In the genomic region with DNA sequence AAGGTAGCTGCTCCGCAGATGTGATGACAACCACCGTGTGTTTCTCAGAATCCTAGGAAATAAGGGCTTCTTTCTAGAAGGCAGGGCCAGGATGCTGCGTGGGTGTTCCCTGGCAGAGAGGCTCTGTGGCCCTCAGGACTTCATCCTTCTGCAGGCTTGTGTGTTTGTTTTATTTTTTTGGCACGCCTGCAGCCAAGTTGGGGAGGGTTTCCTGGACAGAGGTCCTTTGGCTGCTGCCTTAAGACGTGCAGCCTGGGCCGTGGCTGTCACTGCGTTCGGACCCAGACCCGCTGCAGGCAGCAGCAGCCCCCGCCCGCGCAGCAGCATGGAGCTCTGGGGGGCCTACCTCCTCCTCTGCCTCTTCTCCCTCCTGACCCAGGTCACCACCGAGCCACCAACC, we compare ENCODE assay signal across 10 cellular contexts. TPM values are rescaled to one million over a fixed set of nuclear protein-coding genes. Genes with fewer than 3 reads are reported as not detected.
DNase-seq lines count a peak whose midpoint lies in the region; ATAC-seq and TF ChIP-seq lines count a peak whose summit lies in the region.
"Had no signal": no experiment of that assay in that cellular context is flagged by ENCODE, and none has a peak within 500 bp of the region (broad histone marks: within the 10 kb centered on the region; RNA-seq: fewer than 3 reads in every experiment).

A gene with protein sequence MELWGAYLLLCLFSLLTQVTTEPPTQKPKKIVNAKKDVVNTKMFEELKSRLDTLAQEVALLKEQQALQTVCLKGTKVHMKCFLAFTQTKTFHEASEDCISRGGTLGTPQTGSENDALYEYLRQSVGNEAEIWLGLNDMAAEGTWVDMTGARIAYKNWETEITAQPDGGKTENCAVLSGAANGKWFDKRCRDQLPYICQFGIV (plus strand): TSS at position 266 of the 400 bp plus-strand sequence. CDS start 60 bp downstream, at position 326.

- POLR2A ChIA-PET in HEK293 (lab: Yijun Ruan, JAX), result no interaction called here

- intact Hi-C loops in stomach (cut with DNase I; ENCODE audit: low total_unique reads), result no loop called here

- H3K27ac ChIP-seq in HEK293 (ENCODE audit: extremely low read depth, low read depth, low read length) (no peak within 1 kb of the TSS), stomach (peak within 1 kb of the TSS in 4 of 5 donors; percentile 44 to 62 (median 59))

- TF ChIP-seq CTCF in HEK293 (tag by site-specific recombination; IDR thresholded peaks at IDR 0.05) (no peak), choroid plexus epithelial cell (conservative IDR thresholded peaks at IDR 0.05; ENCODE audit: low read depth, low read length) (no peak), stomach (IDR thresholded peaks at IDR 0.05) (no peak)

- peak; percentile 59 for DNase-seq in choroid plexus epithelial cell (ENCODE audit: low read depth)
- no peak for DNase-seq in left lobe of liver (ENCODE audit: low spot score)
- no peak for DNase-seq in stomach
- no peak for DNase-seq in NOMO-1 treated with DMSO at 0.1 percent for 48 hours (lab: John Stamatoyannopoulos, UW; ENCODE audit: unreplicated experiment)
- no peak for DNase-seq in NCI-H187 (lab: John Stamatoyannopoulos, UW)
- DNase-seq: activated naive CD4-positive, alpha-beta T cell treated with Interleukin-2 at 50 U/mL for 16 hours; NCI-H1694 had no signal

- 11 to 29% (median 22%) methylated on average over 13 of the region's 13 CpGs for WGBS in stomach, 5 donors

- CTCF ChIA-PET in HEK293 (lab: Yijun Ruan, JAX), result no interaction called here

- TF ChIP-seq EP300 in stomach (IDR thresholded peaks at IDR 0.05), result no peak

- H3K4me1 ChIP-seq in HEK293 (ENCODE audit: control insufficient read depth, insufficient read depth, low read length) (0 out of 2 replicates have a peak, but pooled peaks cover 2% of the 10 kb centered on the region), stomach (peaks cover 17 to 50% (median 30%) of the 10 kb centered on the region in 4 donors)

- no peaks in the 10 kb centered on the region for H3K36me3 ChIP-seq in HEK293 (ENCODE audit: control insufficient read depth in 2 of 2, insufficient read depth in 1 of 2, low read length in 2 of 2)
- H3K36me3 ChIP-seq in stomach, result no peaks in the 10 kb centered on the region

- H3K9me3 ChIP-seq in HEK293 (ENCODE audit: control insufficient read depth, insufficient read depth, low read depth, low read length), result no peaks in the 10 kb centered on the region
- no peaks in the 10 kb centered on the region for H3K9me3 ChIP-seq in stomach

- no peak for TF ChIP-seq POLR2A in stomach (IDR thresholded peaks at IDR 0.05)

- H3K4me3 ChIP-seq in HEK293 (ENCODE audit: low read depth, low read length), result no peak within 1 kb of the TSS
- no peak within 1 kb of the TSS for H3K4me3 ChIP-seq in choroid plexus epithelial cell (ENCODE audit: low read depth, low read length)
- peak within 1 kb of the TSS; percentile 19 to 31 (median 22) for H3K4me3 ChIP-seq in stomach

- H3K27me3 ChIP-seq in stomach, result no peaks in the 10 kb centered on the region

- ATAC-seq in left lobe of liver, result peak; percentile 63
- ATAC-seq in HG03280 (IDR thresholded peaks at IDR 0.05; ENCODE audit: unreplicated experiment), result no peak
- no peak for ATAC-seq in HG03460 (IDR thresholded peaks at IDR 0.05; ENCODE audit: unreplicated experiment)

TF ChIP-seq in HEK293, 187 proteins besides CTCF, POLR2A, EP300 and RAD21:
- no peak for TF ChIP-seq ZNF701 (tag by site-specific recombination; IDR thresholded peaks at IDR 0.05)
- TF ChIP-seq ZFHX2 (tag by site-specific recombination; conservative IDR thresholded peaks at IDR 0.05), result peak; percentile 22; the same call in 1 of the 2 replicates

RNA-seq across cellular contexts. Expression of the gene that starts here (rescaled TPM):
- total RNA-seq in left lobe of liver (25.5 TPM), stomach (100 to 1,000 TPM in 1 of 5 donors, 10 to 100 TPM in 2, not detected in 2; 25.4 to 199 (median 73.6) TPM)
- 10 to 100 TPM; 16.7 to 29.7 (median 24.0) TPM for polyA plus RNA-seq in stomach

Comparison
In these comparisons a context has a peak if more than half of its experiments do, and no peak if none do; other contexts are left out.
1. H3K4me3 ChIP-seq: peak in stomach (4 of 4); none in HEK293 (single experiment) and choroid plexus epithelial cell (single experiment).